ENCODE assay signal across 8 cellular contexts in genomic region chr3:104102386-104102785, GRCh38.
DNase-seq lines count a peak whose midpoint lies in the region; ATAC-seq and TF ChIP-seq lines count a peak whose summit lies in the region.

No MANE protein-coding gene starts in this region.

- H3K79me2 ChIP-seq in DOHH2 (ENCODE audit: control insufficient read depth, low read length), result no peaks in the 10 kb centered on the region

- no peak overlapping the region; the same call in 1 of the 2 replicates for H3K4me2 ChIP-seq in DOHH2 (ENCODE audit: low read length)

- H4K20me1 ChIP-seq in DOHH2 (ENCODE audit: control insufficient read depth, insufficient read depth, low read depth, low read length), result no peaks in the 10 kb centered on the region

- H3K36me3 Mint-ChIP-seq in nephron (ENCODE audit: low read depth), result no peaks in the 10 kb centered on the region

- peak; percentile 90 for ATAC-seq in GM19397 (IDR thresholded peaks at IDR 0.05; ENCODE audit: unreplicated experiment)
- ATAC-seq in HG03175 (IDR thresholded peaks at IDR 0.05; ENCODE audit: unreplicated experiment), result peak; percentile 94

- TF ChIP-seq CTCF in DOHH2 (IDR thresholded peaks at IDR 0.05; ENCODE audit: low read depth, low read length, poor library complexity, severe bottlenecking) (peak; percentile 79), cardiac fibroblast (IDR thresholded peaks at IDR 0.05; ENCODE audit: low read depth, low read length) (peak; percentile 31), nephron (IDR thresholded peaks at IDR 0.05; ENCODE audit: unreplicated experiment in 3 of 3) (peak; percentile 54 to 62 (median 56))

- no peaks in the 10 kb centered on the region for H3K4me1 Mint-ChIP-seq in nephron

- no peaks in the 10 kb centered on the region for H3K9me2 ChIP-seq in DOHH2 (replicated peaks; ENCODE audit: control insufficient read depth, low read length)

- no peak overlapping the region for H3K4me3 Mint-ChIP-seq in nephron

- H3K36me3 ChIP-seq in DOHH2 (ENCODE audit: control insufficient read depth, low read length), result no peaks in the 10 kb centered on the region

- H3K27ac Mint-ChIP-seq in nephron, result peak overlapping the region in 2 of 3 experiments; percentile 20 to 36

- no peaks in the 10 kb centered on the region for H3K27me3 ChIP-seq in DOHH2 (ENCODE audit: control insufficient read depth, low read length)

- H3K4me3 ChIP-seq in DOHH2 (ENCODE audit: low read length) (no peak overlapping the region), cardiac fibroblast (replicated peaks in 1 of 2; ENCODE audit: low read depth in 2 of 2, low read length in 2 of 2) (no peak overlapping the region)

- peaks cover 5% of the 10 kb centered on the region for H3K9me3 Mint-ChIP-seq in nephron

- H3K27me3 Mint-ChIP-seq in nephron (ENCODE audit: low read depth), result no peaks in the 10 kb centered on the region

- no peaks in the 10 kb centered on the region for H3F3A ChIP-seq in DOHH2 (ENCODE audit: control insufficient read depth, insufficient read depth)

- H3K4me1 ChIP-seq in DOHH2 (ENCODE audit: control insufficient read depth, low read length), result peaks cover 3% of the 10 kb centered on the region; the same call in 1 of the 2 replicates

- H3K9me3 ChIP-seq in DOHH2 (ENCODE audit: control insufficient read depth, insufficient read depth, low read length), result no peaks in the 10 kb centered on the region

- H3K27ac ChIP-seq in DOHH2 (ENCODE audit: low read depth, low read length), result no peak overlapping the region

- DNase-seq in NCI-H460 (ENCODE audit: extremely low read depth, low read depth) (peak; percentile 54), cardiac fibroblast (ENCODE audit: low read depth in 2 of 2) (peak; percentile 50 to 62), NCI-H2227 (lab: John Stamatoyannopoulos, UW; ENCODE audit: unreplicated experiment) (no peak)
- DNase-seq in activated effector memory CD4-positive, alpha-beta T cell treated with anti-CD3 and anti-CD28 coated beads, Interleukin-2, amount 50 U/mL, for 16 hours, result no peak

Comparison
In these comparisons a context has a peak if more than half of its experiments do, and no peak if none do; other contexts are left out.
1. DNase-seq: peak in NCI-H460 (single experiment) and cardiac fibroblast (2 of 2); none in activated effector memory CD4-positive, alpha-beta T cell treated with anti-CD3 and anti-CD28 coated beads, Interleukin-2, amount 50 U/mL, for 16 hours (single experiment) and NCI-H2227 (single experiment).
2. Peak in every context shown above with its lines, with median percentiles within 50 percentile points of each other: CTCF ChIP-seq.